Comparison of ENCODE assay signal across 1 cellular context in the genomic region with DNA sequence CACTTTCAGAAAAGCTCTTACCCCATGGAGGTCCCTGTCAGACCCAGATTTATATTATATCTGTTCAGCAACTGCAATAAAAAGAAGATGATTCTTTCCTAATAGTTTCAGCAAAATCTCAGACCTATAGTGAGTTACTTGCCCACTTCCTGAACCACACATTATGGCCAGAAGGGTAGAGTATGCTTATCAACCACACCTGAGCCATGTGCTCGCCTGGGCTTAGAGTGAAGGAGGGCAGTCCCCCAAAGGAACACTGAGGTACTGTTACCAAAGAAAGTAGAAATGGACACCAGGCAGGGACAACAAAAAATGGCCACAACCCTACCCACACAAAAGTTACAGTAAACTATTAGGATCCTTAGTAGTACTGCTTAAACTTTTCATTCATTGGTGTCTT.
TF ChIP-seq lines count a peak whose summit lies in the region.

No MANE protein-coding gene starts in this region.

TF ChIP-seq in WTC11, 78 proteins besides CTCF, POLR2A, EP300 and RAD21 (continued from another document):
- TF ChIP-seq, protein P1, sequence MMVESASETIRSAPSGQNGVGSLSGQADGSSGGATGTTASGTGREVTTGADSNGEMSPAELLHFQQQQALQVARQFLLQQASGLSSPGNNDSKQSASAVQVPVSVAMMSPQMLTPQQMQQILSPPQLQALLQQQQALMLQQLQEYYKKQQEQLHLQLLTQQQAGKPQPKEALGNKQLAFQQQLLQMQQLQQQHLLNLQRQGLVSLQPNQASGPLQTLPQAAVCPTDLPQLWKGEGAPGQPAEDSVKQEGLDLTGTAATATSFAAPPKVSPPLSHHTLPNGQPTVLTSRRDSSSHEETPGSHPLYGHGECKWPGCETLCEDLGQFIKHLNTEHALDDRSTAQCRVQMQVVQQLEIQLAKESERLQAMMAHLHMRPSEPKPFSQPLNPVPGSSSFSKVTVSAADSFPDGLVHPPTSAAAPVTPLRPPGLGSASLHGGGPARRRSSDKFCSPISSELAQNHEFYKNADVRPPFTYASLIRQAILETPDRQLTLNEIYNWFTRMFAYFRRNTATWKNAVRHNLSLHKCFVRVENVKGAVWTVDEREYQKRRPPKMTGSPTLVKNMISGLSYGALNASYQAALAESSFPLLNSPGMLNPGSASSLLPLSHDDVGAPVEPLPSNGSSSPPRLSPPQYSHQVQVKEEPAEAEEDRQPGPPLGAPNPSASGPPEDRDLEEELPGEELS (CRISPR knock-in tag; IDR thresholded peaks at IDR 0.05) = no peak
- no peak for TF ChIP-seq FOXJ3 (CRISPR knock-in tag; IDR thresholded peaks at IDR 0.05; ENCODE audit: borderline replicate concordance)
- no peak for TF ChIP-seq IRF1 (CRISPR knock-in tag; IDR thresholded peaks at IDR 0.05)
- no peak for TF ChIP-seq ZNF121 (CRISPR knock-in tag; IDR thresholded peaks at IDR 0.05)
- TF ChIP-seq, protein P2, sequence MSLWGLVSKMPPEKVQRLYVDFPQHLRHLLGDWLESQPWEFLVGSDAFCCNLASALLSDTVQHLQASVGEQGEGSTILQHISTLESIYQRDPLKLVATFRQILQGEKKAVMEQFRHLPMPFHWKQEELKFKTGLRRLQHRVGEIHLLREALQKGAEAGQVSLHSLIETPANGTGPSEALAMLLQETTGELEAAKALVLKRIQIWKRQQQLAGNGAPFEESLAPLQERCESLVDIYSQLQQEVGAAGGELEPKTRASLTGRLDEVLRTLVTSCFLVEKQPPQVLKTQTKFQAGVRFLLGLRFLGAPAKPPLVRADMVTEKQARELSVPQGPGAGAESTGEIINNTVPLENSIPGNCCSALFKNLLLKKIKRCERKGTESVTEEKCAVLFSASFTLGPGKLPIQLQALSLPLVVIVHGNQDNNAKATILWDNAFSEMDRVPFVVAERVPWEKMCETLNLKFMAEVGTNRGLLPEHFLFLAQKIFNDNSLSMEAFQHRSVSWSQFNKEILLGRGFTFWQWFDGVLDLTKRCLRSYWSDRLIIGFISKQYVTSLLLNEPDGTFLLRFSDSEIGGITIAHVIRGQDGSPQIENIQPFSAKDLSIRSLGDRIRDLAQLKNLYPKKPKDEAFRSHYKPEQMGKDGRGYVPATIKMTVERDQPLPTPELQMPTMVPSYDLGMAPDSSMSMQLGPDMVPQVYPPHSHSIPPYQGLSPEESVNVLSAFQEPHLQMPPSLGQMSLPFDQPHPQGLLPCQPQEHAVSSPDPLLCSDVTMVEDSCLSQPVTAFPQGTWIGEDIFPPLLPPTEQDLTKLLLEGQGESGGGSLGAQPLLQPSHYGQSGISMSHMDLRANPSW (CRISPR knock-in tag; conservative IDR thresholded peaks at IDR 0.05; ENCODE audit: low read depth) = no peak
- TF ChIP-seq CREM (CRISPR knock-in tag; IDR thresholded peaks at IDR 0.05) = no peak
- TF ChIP-seq, protein P3, sequence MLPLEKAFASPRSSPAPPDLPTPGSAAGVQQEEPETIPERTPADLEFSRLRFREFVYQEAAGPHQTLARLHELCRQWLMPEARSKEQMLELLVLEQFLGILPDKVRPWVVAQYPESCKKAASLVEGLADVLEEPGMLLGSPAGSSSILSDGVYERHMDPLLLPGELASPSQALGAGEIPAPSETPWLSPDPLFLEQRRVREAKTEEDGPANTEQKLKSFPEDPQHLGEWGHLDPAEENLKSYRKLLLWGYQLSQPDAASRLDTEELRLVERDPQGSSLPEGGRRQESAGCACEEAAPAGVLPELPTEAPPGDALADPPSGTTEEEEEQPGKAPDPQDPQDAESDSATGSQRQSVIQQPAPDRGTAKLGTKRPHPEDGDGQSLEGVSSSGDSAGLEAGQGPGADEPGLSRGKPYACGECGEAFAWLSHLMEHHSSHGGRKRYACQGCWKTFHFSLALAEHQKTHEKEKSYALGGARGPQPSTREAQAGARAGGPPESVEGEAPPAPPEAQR (CRISPR knock-in tag; IDR thresholded peaks at IDR 0.05) = no peak
- TF ChIP-seq RELA (CRISPR knock-in tag; IDR thresholded peaks at IDR 0.05; ENCODE audit: borderline replicate concordance) = no peak
